Comparison of ENCODE assay signal across 8 cellular contexts in genomic region chr14:105022276-105022670, GRCh38. TPM values are rescaled to one million over a fixed set of nuclear protein-coding genes. Genes with fewer than 3 reads are reported as not detected.
DNase-seq lines count a peak whose midpoint lies in the region; ATAC-seq and TF ChIP-seq lines count a peak whose summit lies in the region.

No MANE protein-coding gene starts in this region.

- H4K20me1 ChIP-seq in mammary epithelial cell (ENCODE audit: insufficient read depth, low read length), result no peaks in the 10 kb centered on the region

- peak overlapping the region in 6 of 7 donors; percentile 35 to 97 (median 94) for H3K27ac Mint-ChIP-seq in CD4-positive, alpha-beta memory T cell
- peak overlapping the region; percentile 85 to 87 for H3K27ac Mint-ChIP-seq in natural killer cell

- peaks cover 0 to 12% of the 10 kb centered on the region in 2 donors for H3K36me3 Mint-ChIP-seq in CD4-positive, alpha-beta memory T cell
- H3K36me3 Mint-ChIP-seq in natural killer cell, result no peaks in the 10 kb centered on the region

- peaks cover 23 to 82% (median 51%) of the 10 kb centered on the region in 4 donors for H3K4me1 Mint-ChIP-seq in CD4-positive, alpha-beta memory T cell
- peaks cover 25 to 28% of the 10 kb centered on the region in 2 donors for H3K4me1 Mint-ChIP-seq in natural killer cell

- peak overlapping the region; percentile 8 to 94 (median 90) for H3K4me3 Mint-ChIP-seq in CD4-positive, alpha-beta memory T cell
- peak overlapping the region; percentile 81 for H3K4me3 Mint-ChIP-seq in natural killer cell

- dilution Hi-C loops in mammary epithelial cell (cut with HindIII; ENCODE audit: low sequenced_read_pairs), result no loop called here

- in situ Hi-C loops in mammary epithelial cell (cut with MboI; ENCODE audit: low sequenced_read_pairs in 2 of 2), result loop anchor here in 1 of 2 donors (5.0 kb wide), 1 partner anchor 40 kb away; no protein-coding TSS in a partner anchor

- H3K4me1 ChIP-seq in CD4-positive, alpha-beta memory T cell (ENCODE audit: insufficient read depth, low read length), result peaks cover 67% of the 10 kb centered on the region
- peaks cover 66% of the 10 kb centered on the region for H3K4me1 ChIP-seq in mammary epithelial cell (ENCODE audit: insufficient read depth, low read length)

- 63% methylated on average over 2 of the region's 2 CpGs for WGBS in mammary epithelial cell (ENCODE audit: low coverage, missing lambda C conversion rate)

- ATAC-seq in natural killer cell, result no peak
- no peak for ATAC-seq in sciatic nerve
- ATAC-seq in GM19395 (IDR thresholded peaks at IDR 0.05; ENCODE audit: unreplicated experiment), result no peak

- TF ChIP-seq CTCF in LNCaP clone FGC (IDR thresholded peaks at IDR 0.05; ENCODE audit: control insufficient read depth, extremely low read depth, insufficient read depth) (no peak), mammary epithelial cell (conservative IDR thresholded peaks at IDR 0.05 in 1 of 2, IDR thresholded peaks at IDR 0.05 in 1 of 2; ENCODE audit: extremely low read depth in 1 of 2, insufficient read depth in 1 of 2, low read depth in 1 of 2, low read length in 2 of 2) (no peak), natural killer cell (IDR thresholded peaks at IDR 0.05) (no peak)

- H3K36me3 ChIP-seq in CD4-positive, alpha-beta memory T cell (ENCODE audit: insufficient read depth, low read length), result no peaks in the 10 kb centered on the region
- no peaks in the 10 kb centered on the region for H3K36me3 ChIP-seq in mammary epithelial cell (ENCODE audit: insufficient read depth, low read length)

- DNase-seq in CD4-positive, alpha-beta memory T cell, result no peak
- DNase-seq in LNCaP clone FGC (ENCODE audit: low read depth) (no peak), mammary epithelial cell (no peak), natural killer cell (no peak), NOMO-1 treated with dmso at 0.1 percent for 144 hours (lab: John Stamatoyannopoulos, UW; ENCODE audit: unreplicated experiment) (no peak), sciatic nerve (ENCODE audit: low spot score) (no peak), NCI-H510A treated with DMSO at 0.1 percent for 48 hours (lab: John Stamatoyannopoulos, UW) (no peak)

- H3K27ac ChIP-seq in CD4-positive, alpha-beta memory T cell (ENCODE audit: low read depth, low read length), result peak overlapping the region; percentile 61
- H3K27ac ChIP-seq in mammary epithelial cell (ENCODE audit: insufficient read depth, low read depth, low read length), result peak overlapping the region; percentile 94

- BruUV-seq in mammary epithelial cell (replicated peaks; lab: Mats Ljungman, UMichigan), result no TSS peak

- H3K79me2 ChIP-seq in mammary epithelial cell (ENCODE audit: insufficient read depth, low read length), result peaks cover 51% of the 10 kb centered on the region

- peak overlapping the region; percentile 82 for H3K9ac ChIP-seq in mammary epithelial cell (ENCODE audit: insufficient read depth, low read length)

- no peaks in the 10 kb centered on the region for H3K9me3 Mint-ChIP-seq in CD4-positive, alpha-beta memory T cell
- H3K9me3 Mint-ChIP-seq in natural killer cell, result no peaks in the 10 kb centered on the region

- H3K27me3 Mint-ChIP-seq in CD4-positive, alpha-beta memory T cell, result peaks cover 0 to 1% of the 10 kb centered on the region in 2 donors
- no peaks in the 10 kb centered on the region for H3K27me3 Mint-ChIP-seq in natural killer cell (ENCODE audit: low read depth in 2 of 2)

- no peaks in the 10 kb centered on the region for H3K9me3 ChIP-seq in CD4-positive, alpha-beta memory T cell (ENCODE audit: control insufficient read depth in 1 of 2, low read length in 2 of 2)
- peaks cover 2% of the 10 kb centered on the region for H3K9me3 ChIP-seq in mammary epithelial cell (replicated peaks; ENCODE audit: insufficient read depth, low read length)

- peak overlapping the region; percentile 75 for H3K4me2 ChIP-seq in mammary epithelial cell (ENCODE audit: insufficient read depth, low read depth, low read length)

- H3K27me3 ChIP-seq in CD4-positive, alpha-beta memory T cell (ENCODE audit: insufficient read depth, low read length), result no peaks in the 10 kb centered on the region
- H3K27me3 ChIP-seq in mammary epithelial cell (ENCODE audit: insufficient read depth, low read length), result no peaks in the 10 kb centered on the region

- no peak overlapping the region for H2AFZ ChIP-seq in mammary epithelial cell (ENCODE audit: low read depth, low read length)

- H3K4me3 ChIP-seq in CD4-positive, alpha-beta memory T cell (ENCODE audit: low read length in 2 of 2), result peak overlapping the region in 1 of 2 donors; percentile 61
- H3K4me3 ChIP-seq in LNCaP clone FGC (ENCODE audit: low read depth, low read length) (peak overlapping the region; percentile 81), mammary epithelial cell (replicated peaks in 1 of 3; ENCODE audit: insufficient read depth in 1 of 3, low read depth in 2 of 3, low read length in 3 of 3) (peak overlapping the region; percentile 73 to 97 (median 73))

- CTCF ChIA-PET in CD4-positive, alpha-beta memory T cell (lab: Charles Lee; ENCODE audit: partially characterized antibody), result interaction anchor here (1.4 to 6.6 kb wide), 3 partner anchors 10 to 23 kb away, joined by 3 to 46 read pairs (median 3); no protein-coding TSS in a partner anchor
- CTCF ChIA-PET in mammary epithelial cell (lab: Charles Lee; ENCODE audit: low non-redundant PET), result no interaction called here

- intact Hi-C loops in CD4-positive, alpha-beta memory T cell (cut with micrococcal nuclease), result loop anchor here (5.0 kb wide), 2 partner anchors 270 to 1305 kb away; partner anchors contain the start of genes SIVA1, XRCC3 and ZFYVE21
- intact Hi-C loops in mammary epithelial cell (cut with micrococcal nuclease), result loop anchor here (5.0 kb wide), 3 partner anchors 65 to 460 kb away; partner anchors contain the start of gene SIVA1
- intact Hi-C loops in natural killer cell (cut with micrococcal nuclease), result no loop called here
- intact Hi-C loops in sciatic nerve (cut with DNase I), result no loop called here

- POLR2A ChIA-PET in CD4-positive, alpha-beta memory T cell (lab: Charles Lee; ENCODE audit: partially characterized antibody), result interaction anchor here (0.6 to 4.9 kb wide), 4 partner anchors 8 to 41 kb away, joined by 3 to 70 read pairs (median 18); partner anchors contain the start of genes CLBA1 and GPR132

RNA-seq across cellular contexts. Expression of gene CDCA4, which starts 1.4 kb away (rescaled TPM):
- total RNA-seq in CD4-positive, alpha-beta memory T cell, result 10 to 100 TPM; 17.1 to 19.0 TPM
- polyA plus RNA-seq in CD4-positive, alpha-beta memory T cell, result 10 to 100 TPM; 18.7 to 20.9 TPM
- total RNA-seq in mammary epithelial cell (10 to 100 TPM; 38.2 to 61.7 TPM), natural killer cell (10 to 100 TPM; 10.3 to 20.7 (median 16.6) TPM), sciatic nerve (5.5 TPM)
- polyA plus RNA-seq in mammary epithelial cell, result 53.4 TPM
- 38.9 TPM for polyA minus RNA-seq in mammary epithelial cell

RNA-seq across cellular contexts. Expression of gene CLBA1, which starts 36.7 kb away (rescaled TPM):
- 1 to 10 TPM; 1.3 to 1.6 TPM for total RNA-seq in CD4-positive, alpha-beta memory T cell
- 1 to 10 TPM; 1.2 to 1.3 TPM for polyA plus RNA-seq in CD4-positive, alpha-beta memory T cell
- 10 to 100 TPM; 11.0 to 14.7 TPM for total RNA-seq in mammary epithelial cell
- 7.4 TPM for polyA plus RNA-seq in mammary epithelial cell
- polyA minus RNA-seq in mammary epithelial cell, result 3.0 TPM
- 1 to 10 TPM; 1.2 to 1.8 (median 1.3) TPM for total RNA-seq in natural killer cell
- total RNA-seq in sciatic nerve, result 6.1 TPM

RNA-seq across cellular contexts. Expression of gene GPR132, which starts 43.0 kb away (rescaled TPM):
- 10 to 100 TPM; 47.3 to 49.2 TPM for total RNA-seq in CD4-positive, alpha-beta memory T cell
- 10 to 100 TPM in 1 of 2 donors, 1 to 10 TPM in 1; 4.9 to 40.0 TPM for polyA plus RNA-seq in CD4-positive, alpha-beta memory T cell
- total RNA-seq in mammary epithelial cell (under 1 TPM in 1 of 2 donors, not detected in 1; 0.24 TPM), natural killer cell (10 to 100 TPM; 18.2 to 30.3 (median 26.7) TPM), sciatic nerve (3.2 TPM)
- not detected for polyA plus RNA-seq in mammary epithelial cell
- polyA minus RNA-seq in mammary epithelial cell, result not detected

RNA-seq across cellular contexts. Expression of gene AHNAK2, which starts 44.1 kb away (rescaled TPM):
- total RNA-seq in CD4-positive, alpha-beta memory T cell, result under 1 TPM; 0.06 to 0.15 TPM
- not detected for polyA plus RNA-seq in CD4-positive, alpha-beta memory T cell
- total RNA-seq in mammary epithelial cell, result 100 to 1,000 TPM; 110 to 302 TPM
- 43.1 TPM for polyA plus RNA-seq in mammary epithelial cell
- polyA minus RNA-seq in mammary epithelial cell, result 327 TPM
- under 1 TPM in 1 of 3 donors, not detected in 2; 0.05 TPM for total RNA-seq in natural killer cell
- 77.7 TPM for total RNA-seq in sciatic nerve

Comparison
In these comparisons a context has a peak if more than half of its experiments do, and no peak if none do; other contexts are left out.
1. intact Hi-C loops: an anchor here in CD4-positive, alpha-beta memory T cell (5.0 kb wide) and mammary epithelial cell (5.0 kb wide); none called in natural killer cell and sciatic nerve.